18 cellular contexts compared by ENCODE assay signal in the genomic region with DNA sequence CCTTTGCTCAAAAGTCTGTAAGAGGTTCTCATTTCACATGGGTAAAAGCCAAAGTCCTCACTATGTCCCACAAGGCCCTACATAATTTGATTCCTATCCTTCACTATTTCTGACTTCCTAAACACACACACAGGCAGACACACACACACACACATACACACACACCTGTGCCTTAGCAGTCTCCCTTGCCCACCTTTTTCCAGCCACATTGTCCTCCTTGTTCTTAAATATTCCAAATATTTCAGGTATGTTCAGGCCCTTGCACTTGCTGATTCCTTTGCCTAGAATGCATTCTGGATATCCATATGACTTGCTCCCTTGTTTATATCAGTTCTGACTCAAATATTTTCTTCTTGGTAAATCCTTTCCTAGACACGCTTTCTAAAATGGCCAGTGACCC. TPM values are rescaled to one million over a fixed set of nuclear protein-coding genes. Genes with fewer than 3 reads are reported as not detected.
DNase-seq lines count a peak whose midpoint lies in the region; ATAC-seq and TF ChIP-seq lines count a peak whose summit lies in the region.
"Had no signal": no experiment of that assay in that cellular context is flagged by ENCODE, and none has a peak within 500 bp of the region (broad histone marks: within the 10 kb centered on the region; RNA-seq: fewer than 3 reads in every experiment).

No MANE protein-coding gene starts in this region.

- in situ Hi-C loops in astrocyte of the spinal cord (cut with HindIII; ENCODE audit: low sequenced_read_pairs): no loop called here

- no peak for ATAC-seq in mucosa of descending colon
- ATAC-seq in HG02884 (IDR thresholded peaks at IDR 0.05; ENCODE audit: unreplicated experiment): no peak

- no peaks in the 10 kb centered on the region for H3K27me3 ChIP-seq in HUES48 (ENCODE audit: control insufficient read depth, insufficient read depth, low read length)

- intact Hi-C loops in mucosa of descending colon (cut with DNase I, micrococcal nuclease): no loop called here

- no peaks in the 10 kb centered on the region for H3K36me3 Mint-ChIP-seq in progenitor cell of endocrine pancreas (ENCODE audit: insufficient read depth)
- H3K36me3 Mint-ChIP-seq: CD4-positive, CD25-positive, alpha-beta regulatory T cell had no signal

- H3K4me1 Mint-ChIP-seq in progenitor cell of endocrine pancreas (ENCODE audit: low read depth): peaks cover 10% of the 10 kb centered on the region
- H3K4me1 Mint-ChIP-seq: CD4-positive, CD25-positive, alpha-beta regulatory T cell had no signal

- DNase-seq in astrocyte of the spinal cord (ENCODE audit: low read depth, low spot score) (peak; percentile 8), iPS DF 19.7 (ENCODE audit: low read depth, low spot score) (peak; percentile 68), progenitor cell of endocrine pancreas (ENCODE audit: low spot score, unreplicated experiment) (no peak), mucosa of descending colon (no peak), NCI-H187 treated with DMSO at 0.1 percent for 48 hours (lab: John Stamatoyannopoulos, UW) (no peak)
- DNase-seq: Calu3; CD4-positive, CD25-positive, alpha-beta regulatory T cell; DND-41; GF-D8; GOT3; HFFc6; NCI-H1436 treated with DMSO at 0.1 percent for 48 hours; NCI-H2081 treated with DMSO at 0.1 percent for 48 hours; NCI-H526; OCI-M1 had no signal

- H3K36me3 ChIP-seq in HUES48 (ENCODE audit: control insufficient read depth, insufficient read depth, low read length) (no peaks in the 10 kb centered on the region), mucosa of descending colon (ENCODE audit: low read depth) (no peaks in the 10 kb centered on the region)

- H3K4me3 ChIP-seq in HUES48 (ENCODE audit: low read depth, low read length): no peak overlapping the region
- no peak overlapping the region for H3K4me3 ChIP-seq in astrocyte of the spinal cord (ENCODE audit: low read depth, low read length)
- H3K4me3 ChIP-seq in mucosa of descending colon: no peak overlapping the region

- H3K9me3 Mint-ChIP-seq in progenitor cell of endocrine pancreas (ENCODE audit: low read depth): no peaks in the 10 kb centered on the region
- H3K9me3 Mint-ChIP-seq: HFFc6 had no signal

- H3K9me3 ChIP-seq in HUES48 (ENCODE audit: control insufficient read depth, insufficient read depth, low read length): no peaks in the 10 kb centered on the region
- no peaks in the 10 kb centered on the region for H3K9me3 ChIP-seq in mucosa of descending colon

- no peak overlapping the region for H3K27ac ChIP-seq in HUES48 (ENCODE audit: low read depth, low read length)

- H3K4me1 ChIP-seq in HUES48 (ENCODE audit: control insufficient read depth, insufficient read depth, low read length): peaks cover 35% of the 10 kb centered on the region
- no peaks in the 10 kb centered on the region for H3K4me1 ChIP-seq in mucosa of descending colon (ENCODE audit: low read depth)

- no peak for TF ChIP-seq CTCF in astrocyte of the spinal cord (IDR thresholded peaks at IDR 0.05; ENCODE audit: low read depth, low read length)
- no peak for TF ChIP-seq CTCF in progenitor cell of endocrine pancreas (IDR thresholded peaks at IDR 0.05; ENCODE audit: unreplicated experiment)
- no peak for TF ChIP-seq CTCF in mucosa of descending colon (IDR thresholded peaks at IDR 0.05)

- peak overlapping the region; percentile 30 for H3K9ac ChIP-seq in HUES48 (ENCODE audit: low read depth, low read length)

- no peak overlapping the region for H3K4me3 Mint-ChIP-seq in progenitor cell of endocrine pancreas (ENCODE audit: low read depth)
- H3K4me3 Mint-ChIP-seq: CD4-positive, CD25-positive, alpha-beta regulatory T cell; HFFc6 had no signal

- H3K27me3 Mint-ChIP-seq in progenitor cell of endocrine pancreas: no peaks in the 10 kb centered on the region
- H3K27me3 Mint-ChIP-seq: CD4-positive, CD25-positive, alpha-beta regulatory T cell had no signal

- H3K27ac Mint-ChIP-seq in progenitor cell of endocrine pancreas: peak overlapping the region; percentile 94
- H3K27ac Mint-ChIP-seq: CD4-positive, CD25-positive, alpha-beta regulatory T cell; HFFc6 had no signal

RNA-seq across cellular contexts. Expression of a gene that starts 54.6 kb away (rescaled TPM):
- total RNA-seq in progenitor cell of endocrine pancreas (1.1 and 2.5 TPM in 2 replicates), mucosa of descending colon (1 to 10 TPM in 2 of 3 donors, under 1 TPM in 1; 0.23 to 2.5 (median 1.3) TPM)
- total RNA-seq: CD4-positive, CD25-positive, alpha-beta regulatory T cell; SK-MEL-5 had no signal

Comparison
In these comparisons a context has a peak if more than half of its experiments do, and no peak if none do; other contexts are left out.
1. DNase-seq: peak in astrocyte of the spinal cord (single experiment) and iPS DF 19.7 (single experiment); none in progenitor cell of endocrine pancreas (single experiment), mucosa of descending colon (0 of 3) and NCI-H187 treated with DMSO at 0.1 percent for 48 hours (single experiment).